1 cellular context compared by ENCODE assay signal in the genomic region with DNA sequence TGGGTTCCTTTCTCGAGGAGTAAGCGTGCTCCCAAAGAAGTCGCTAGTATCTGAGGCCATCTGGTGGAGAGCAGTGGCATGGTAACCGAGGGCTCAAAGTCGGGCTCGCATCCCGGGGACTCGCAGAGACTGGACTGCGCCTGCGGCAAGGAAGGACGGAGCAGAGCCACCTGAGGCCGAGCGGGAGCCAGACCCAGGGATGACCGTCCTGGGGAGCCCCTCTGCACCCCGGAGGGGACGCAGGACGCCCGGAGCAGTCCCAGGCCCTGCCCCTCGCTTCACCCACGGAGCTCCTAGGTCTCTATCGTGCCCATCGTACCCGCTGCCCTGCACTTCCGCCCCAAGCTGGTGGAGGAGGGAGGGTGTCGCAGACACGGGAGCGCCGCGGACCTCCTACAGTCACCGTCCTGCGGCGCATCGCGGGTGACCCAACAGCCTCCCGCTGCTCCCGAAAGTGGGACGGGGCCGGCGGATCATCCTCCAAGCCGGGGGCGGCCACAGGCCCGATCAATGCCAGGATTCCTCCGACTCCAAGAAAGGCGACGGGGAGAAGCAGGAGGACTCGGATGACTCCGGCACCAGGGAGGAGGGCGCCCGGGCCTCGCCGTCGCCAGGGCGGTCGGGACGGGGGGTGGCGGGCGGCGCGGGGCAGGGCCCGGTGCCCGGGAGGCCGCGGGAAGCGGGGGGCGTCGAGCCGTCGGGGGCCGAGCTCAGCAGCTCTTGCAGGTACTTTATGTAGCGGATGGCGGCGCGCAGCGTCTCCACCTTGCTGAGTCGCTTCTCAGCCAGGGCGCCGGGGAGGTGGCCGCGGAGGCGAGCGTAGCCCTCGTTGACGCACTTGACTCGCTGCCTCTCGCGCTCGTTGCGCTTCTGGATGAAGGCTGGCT.
TF ChIP-seq lines count a peak whose summit lies in the region.

No MANE protein-coding gene starts in this region.

TF ChIP-seq in K562, 482 proteins besides CTCF, POLR2A, EP300 and RAD21 (continues in another document):
- TF ChIP-seq ZNF133 (CRISPR knock-in tag; IDR thresholded peaks at IDR 0.05) (no peak), NR2C2 (CRISPR knock-in tag; IDR thresholded peaks at IDR 0.05) (no peak), NR2C2 (tag; IDR thresholded peaks at IDR 0.05) (no peak), STAG1 (CRISPR knock-in tag; IDR thresholded peaks at IDR 0.05; ENCODE audit: borderline replicate concordance) (peak; percentile 68), U2AF1 (optimal IDR thresholded peaks at IDR 0.05; ENCODE audit: low read depth, low read length) (no peak), MCM7 (IDR thresholded peaks at IDR 0.05) (no peak), XRCC5 (IDR thresholded peaks at IDR 0.05; ENCODE audit: low read depth, low read length) (0 out of 2 replicates have a peak, but pooled peaks have one; percentile 17), PCBP2 (IDR thresholded peaks at IDR 0.05; ENCODE audit: low read depth, low read length, poor library complexity, severe bottlenecking) (no peak), HDAC1 (IDR thresholded peaks at IDR 0.05) (0 out of 4 replicates have a peak, but pooled peaks of 1 of the 2 experiments have one; percentile 14), MYBL2 (IDR thresholded peaks at IDR 0.05; ENCODE audit: low read depth) (no peak), MYBL2 (CRISPR knock-in tag; IDR thresholded peaks at IDR 0.05; ENCODE audit: borderline replicate concordance) (no peak), ARHGAP35 (IDR thresholded peaks at IDR 0.05; ENCODE audit: partially characterized antibody) (no peak), ATF1 (CRISPR knock-in tag; IDR thresholded peaks at IDR 0.05) (no peak), ATF1 (tag; IDR thresholded peaks at IDR 0.05) (peak; percentile 18; the same call in 1 of the 2 replicates), MYC (IDR thresholded peaks at IDR 0.05; ENCODE audit: low read depth, low read length) (peak; percentile 78), MYC (CRISPR knock-in tag; IDR thresholded peaks at IDR 0.05; ENCODE audit: borderline replicate concordance, low read depth) (no peak), HCFC1 (IDR thresholded peaks at IDR 0.05; ENCODE audit: low read depth, low read length) (no peak), ZNF785 (CRISPR knock-in tag; IDR thresholded peaks at IDR 0.05) (no peak), CHD4 (IDR thresholded peaks at IDR 0.05; ENCODE audit: insufficient read depth, insufficient replicate concordance, low read depth, low read length, poor library complexity, severe bottlenecking) (no peak), ZNF175 (CRISPR knock-in tag; IDR thresholded peaks at IDR 0.05; ENCODE audit: low read depth) (no peak), YY1 (IDR thresholded peaks at IDR 0.05; ENCODE audit: borderline replicate concordance in 1 of 3, control insufficient read depth in 1 of 3, extremely low read depth in 1 of 3, insufficient read depth in 3 of 3, insufficient read length in 1 of 3, insufficient replicate concordance in 2 of 3, low read depth in 1 of 3, low read length in 2 of 3) (peak in 1 of 3 experiments; percentile 17), ARID2 (IDR thresholded peaks at IDR 0.05) (peak; percentile 62; the same call in 1 of the 2 replicates)
- TF ChIP-seq, protein P1, sequence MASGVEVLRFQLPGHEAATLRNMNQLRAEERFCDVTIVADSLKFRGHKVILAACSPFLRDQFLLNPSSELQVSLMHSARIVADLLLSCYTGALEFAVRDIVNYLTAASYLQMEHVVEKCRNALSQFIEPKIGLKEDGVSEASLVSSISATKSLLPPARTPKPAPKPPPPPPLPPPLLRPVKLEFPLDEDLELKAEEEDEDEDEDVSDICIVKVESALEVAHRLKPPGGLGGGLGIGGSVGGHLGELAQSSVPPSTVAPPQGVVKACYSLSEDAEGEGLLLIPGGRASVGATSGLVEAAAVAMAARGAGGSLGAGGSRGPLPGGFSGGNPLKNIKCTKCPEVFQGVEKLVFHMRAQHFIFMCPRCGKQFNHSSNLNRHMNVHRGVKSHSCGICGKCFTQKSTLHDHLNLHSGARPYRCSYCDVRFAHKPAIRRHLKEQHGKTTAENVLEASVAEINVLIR (CRISPR knock-in tag; IDR thresholded peaks at IDR 0.05) = no peak
- TF ChIP-seq, protein P2, sequence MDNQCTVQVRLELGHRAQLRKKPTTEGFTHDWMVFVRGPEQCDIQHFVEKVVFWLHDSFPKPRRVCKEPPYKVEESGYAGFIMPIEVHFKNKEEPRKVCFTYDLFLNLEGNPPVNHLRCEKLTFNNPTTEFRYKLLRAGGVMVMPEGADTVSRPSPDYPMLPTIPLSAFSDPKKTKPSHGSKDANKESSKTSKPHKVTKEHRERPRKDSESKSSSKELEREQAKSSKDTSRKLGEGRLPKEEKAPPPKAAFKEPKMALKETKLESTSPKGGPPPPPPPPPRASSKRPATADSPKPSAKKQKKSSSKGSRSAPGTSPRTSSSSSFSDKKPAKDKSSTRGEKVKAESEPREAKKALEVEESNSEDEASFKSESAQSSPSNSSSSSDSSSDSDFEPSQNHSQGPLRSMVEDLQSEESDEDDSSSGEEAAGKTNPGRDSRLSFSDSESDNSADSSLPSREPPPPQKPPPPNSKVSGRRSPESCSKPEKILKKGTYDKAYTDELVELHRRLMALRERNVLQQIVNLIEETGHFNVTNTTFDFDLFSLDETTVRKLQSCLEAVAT (IDR thresholded peaks at IDR 0.05) = 0 out of 4 replicates have a peak, but pooled peaks of 1 of the 2 experiments have one; percentile 27
- TF ChIP-seq, protein P3, sequence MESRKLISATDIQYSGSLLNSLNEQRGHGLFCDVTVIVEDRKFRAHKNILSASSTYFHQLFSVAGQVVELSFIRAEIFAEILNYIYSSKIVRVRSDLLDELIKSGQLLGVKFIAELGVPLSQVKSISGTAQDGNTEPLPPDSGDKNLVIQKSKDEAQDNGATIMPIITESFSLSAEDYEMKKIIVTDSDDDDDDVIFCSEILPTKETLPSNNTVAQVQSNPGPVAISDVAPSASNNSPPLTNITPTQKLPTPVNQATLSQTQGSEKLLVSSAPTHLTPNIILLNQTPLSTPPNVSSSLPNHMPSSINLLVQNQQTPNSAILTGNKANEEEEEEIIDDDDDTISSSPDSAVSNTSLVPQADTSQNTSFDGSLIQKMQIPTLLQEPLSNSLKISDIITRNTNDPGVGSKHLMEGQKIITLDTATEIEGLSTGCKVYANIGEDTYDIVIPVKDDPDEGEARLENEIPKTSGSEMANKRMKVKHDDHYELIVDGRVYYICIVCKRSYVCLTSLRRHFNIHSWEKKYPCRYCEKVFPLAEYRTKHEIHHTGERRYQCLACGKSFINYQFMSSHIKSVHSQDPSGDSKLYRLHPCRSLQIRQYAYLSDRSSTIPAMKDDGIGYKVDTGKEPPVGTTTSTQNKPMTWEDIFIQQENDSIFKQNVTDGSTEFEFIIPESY (CRISPR knock-in tag; IDR thresholded peaks at IDR 0.05) = no peak
- TF ChIP-seq, protein P4, sequence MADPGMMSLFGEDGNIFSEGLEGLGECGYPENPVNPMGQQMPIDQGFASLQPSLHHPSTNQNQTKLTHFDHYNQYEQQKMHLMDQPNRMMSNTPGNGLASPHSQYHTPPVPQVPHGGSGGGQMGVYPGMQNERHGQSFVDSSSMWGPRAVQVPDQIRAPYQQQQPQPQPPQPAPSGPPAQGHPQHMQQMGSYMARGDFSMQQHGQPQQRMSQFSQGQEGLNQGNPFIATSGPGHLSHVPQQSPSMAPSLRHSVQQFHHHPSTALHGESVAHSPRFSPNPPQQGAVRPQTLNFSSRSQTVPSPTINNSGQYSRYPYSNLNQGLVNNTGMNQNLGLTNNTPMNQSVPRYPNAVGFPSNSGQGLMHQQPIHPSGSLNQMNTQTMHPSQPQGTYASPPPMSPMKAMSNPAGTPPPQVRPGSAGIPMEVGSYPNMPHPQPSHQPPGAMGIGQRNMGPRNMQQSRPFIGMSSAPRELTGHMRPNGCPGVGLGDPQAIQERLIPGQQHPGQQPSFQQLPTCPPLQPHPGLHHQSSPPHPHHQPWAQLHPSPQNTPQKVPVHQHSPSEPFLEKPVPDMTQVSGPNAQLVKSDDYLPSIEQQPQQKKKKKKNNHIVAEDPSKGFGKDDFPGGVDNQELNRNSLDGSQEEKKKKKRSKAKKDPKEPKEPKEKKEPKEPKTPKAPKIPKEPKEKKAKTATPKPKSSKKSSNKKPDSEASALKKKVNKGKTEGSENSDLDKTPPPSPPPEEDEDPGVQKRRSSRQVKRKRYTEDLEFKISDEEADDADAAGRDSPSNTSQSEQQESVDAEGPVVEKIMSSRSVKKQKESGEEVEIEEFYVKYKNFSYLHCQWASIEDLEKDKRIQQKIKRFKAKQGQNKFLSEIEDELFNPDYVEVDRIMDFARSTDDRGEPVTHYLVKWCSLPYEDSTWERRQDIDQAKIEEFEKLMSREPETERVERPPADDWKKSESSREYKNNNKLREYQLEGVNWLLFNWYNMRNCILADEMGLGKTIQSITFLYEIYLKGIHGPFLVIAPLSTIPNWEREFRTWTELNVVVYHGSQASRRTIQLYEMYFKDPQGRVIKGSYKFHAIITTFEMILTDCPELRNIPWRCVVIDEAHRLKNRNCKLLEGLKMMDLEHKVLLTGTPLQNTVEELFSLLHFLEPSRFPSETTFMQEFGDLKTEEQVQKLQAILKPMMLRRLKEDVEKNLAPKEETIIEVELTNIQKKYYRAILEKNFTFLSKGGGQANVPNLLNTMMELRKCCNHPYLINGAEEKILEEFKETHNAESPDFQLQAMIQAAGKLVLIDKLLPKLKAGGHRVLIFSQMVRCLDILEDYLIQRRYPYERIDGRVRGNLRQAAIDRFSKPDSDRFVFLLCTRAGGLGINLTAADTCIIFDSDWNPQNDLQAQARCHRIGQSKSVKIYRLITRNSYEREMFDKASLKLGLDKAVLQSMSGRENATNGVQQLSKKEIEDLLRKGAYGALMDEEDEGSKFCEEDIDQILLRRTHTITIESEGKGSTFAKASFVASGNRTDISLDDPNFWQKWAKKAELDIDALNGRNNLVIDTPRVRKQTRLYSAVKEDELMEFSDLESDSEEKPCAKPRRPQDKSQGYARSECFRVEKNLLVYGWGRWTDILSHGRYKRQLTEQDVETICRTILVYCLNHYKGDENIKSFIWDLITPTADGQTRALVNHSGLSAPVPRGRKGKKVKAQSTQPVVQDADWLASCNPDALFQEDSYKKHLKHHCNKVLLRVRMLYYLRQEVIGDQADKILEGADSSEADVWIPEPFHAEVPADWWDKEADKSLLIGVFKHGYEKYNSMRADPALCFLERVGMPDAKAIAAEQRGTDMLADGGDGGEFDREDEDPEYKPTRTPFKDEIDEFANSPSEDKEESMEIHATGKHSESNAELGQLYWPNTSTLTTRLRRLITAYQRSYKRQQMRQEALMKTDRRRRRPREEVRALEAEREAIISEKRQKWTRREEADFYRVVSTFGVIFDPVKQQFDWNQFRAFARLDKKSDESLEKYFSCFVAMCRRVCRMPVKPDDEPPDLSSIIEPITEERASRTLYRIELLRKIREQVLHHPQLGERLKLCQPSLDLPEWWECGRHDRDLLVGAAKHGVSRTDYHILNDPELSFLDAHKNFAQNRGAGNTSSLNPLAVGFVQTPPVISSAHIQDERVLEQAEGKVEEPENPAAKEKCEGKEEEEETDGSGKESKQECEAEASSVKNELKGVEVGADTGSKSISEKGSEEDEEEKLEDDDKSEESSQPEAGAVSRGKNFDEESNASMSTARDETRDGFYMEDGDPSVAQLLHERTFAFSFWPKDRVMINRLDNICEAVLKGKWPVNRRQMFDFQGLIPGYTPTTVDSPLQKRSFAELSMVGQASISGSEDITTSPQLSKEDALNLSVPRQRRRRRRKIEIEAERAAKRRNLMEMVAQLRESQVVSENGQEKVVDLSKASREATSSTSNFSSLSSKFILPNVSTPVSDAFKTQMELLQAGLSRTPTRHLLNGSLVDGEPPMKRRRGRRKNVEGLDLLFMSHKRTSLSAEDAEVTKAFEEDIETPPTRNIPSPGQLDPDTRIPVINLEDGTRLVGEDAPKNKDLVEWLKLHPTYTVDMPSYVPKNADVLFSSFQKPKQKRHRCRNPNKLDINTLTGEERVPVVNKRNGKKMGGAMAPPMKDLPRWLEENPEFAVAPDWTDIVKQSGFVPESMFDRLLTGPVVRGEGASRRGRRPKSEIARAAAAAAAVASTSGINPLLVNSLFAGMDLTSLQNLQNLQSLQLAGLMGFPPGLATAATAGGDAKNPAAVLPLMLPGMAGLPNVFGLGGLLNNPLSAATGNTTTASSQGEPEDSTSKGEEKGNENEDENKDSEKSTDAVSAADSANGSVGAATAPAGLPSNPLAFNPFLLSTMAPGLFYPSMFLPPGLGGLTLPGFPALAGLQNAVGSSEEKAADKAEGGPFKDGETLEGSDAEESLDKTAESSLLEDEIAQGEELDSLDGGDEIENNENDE (IDR thresholded peaks at IDR 0.05; ENCODE audit: low read depth, low read length) = no peak
- TF ChIP-seq, protein P5, sequence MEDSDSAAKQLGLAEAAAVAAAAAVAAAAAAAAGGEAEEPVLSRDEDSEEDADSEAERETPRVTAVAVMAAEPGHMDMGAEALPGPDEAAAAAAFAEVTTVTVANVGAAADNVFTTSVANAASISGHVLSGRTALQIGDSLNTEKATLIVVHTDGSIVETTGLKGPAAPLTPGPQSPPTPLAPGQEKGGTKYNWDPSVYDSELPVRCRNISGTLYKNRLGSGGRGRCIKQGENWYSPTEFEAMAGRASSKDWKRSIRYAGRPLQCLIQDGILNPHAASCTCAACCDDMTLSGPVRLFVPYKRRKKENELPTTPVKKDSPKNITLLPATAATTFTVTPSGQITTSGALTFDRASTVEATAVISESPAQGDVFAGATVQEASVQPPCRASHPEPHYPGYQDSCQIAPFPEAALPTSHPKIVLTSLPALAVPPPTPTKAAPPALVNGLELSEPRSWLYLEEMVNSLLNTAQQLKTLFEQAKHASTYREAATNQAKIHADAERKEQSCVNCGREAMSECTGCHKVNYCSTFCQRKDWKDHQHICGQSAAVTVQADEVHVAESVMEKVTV (CRISPR knock-in tag; IDR thresholded peaks at IDR 0.05) = peak; percentile 70
- TF ChIP-seq, protein P6, sequence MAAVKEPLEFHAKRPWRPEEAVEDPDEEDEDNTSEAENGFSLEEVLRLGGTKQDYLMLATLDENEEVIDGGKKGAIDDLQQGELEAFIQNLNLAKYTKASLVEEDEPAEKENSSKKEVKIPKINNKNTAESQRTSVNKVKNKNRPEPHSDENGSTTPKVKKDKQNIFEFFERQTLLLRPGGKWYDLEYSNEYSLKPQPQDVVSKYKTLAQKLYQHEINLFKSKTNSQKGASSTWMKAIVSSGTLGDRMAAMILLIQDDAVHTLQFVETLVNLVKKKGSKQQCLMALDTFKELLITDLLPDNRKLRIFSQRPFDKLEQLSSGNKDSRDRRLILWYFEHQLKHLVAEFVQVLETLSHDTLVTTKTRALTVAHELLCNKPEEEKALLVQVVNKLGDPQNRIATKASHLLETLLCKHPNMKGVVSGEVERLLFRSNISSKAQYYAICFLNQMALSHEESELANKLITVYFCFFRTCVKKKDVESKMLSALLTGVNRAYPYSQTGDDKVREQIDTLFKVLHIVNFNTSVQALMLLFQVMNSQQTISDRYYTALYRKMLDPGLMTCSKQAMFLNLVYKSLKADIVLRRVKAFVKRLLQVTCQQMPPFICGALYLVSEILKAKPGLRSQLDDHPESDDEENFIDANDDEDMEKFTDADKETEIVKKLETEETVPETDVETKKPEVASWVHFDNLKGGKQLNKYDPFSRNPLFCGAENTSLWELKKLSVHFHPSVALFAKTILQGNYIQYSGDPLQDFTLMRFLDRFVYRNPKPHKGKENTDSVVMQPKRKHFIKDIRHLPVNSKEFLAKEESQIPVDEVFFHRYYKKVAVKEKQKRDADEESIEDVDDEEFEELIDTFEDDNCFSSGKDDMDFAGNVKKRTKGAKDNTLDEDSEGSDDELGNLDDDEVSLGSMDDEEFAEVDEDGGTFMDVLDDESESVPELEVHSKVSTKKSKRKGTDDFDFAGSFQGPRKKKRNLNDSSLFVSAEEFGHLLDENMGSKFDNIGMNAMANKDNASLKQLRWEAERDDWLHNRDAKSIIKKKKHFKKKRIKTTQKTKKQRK (IDR thresholded peaks at IDR 0.05; ENCODE audit: borderline replicate concordance, low read depth, low read length) = no peak
